Comparison of ENCODE assay signal across 1 cellular context in the genomic region with DNA sequence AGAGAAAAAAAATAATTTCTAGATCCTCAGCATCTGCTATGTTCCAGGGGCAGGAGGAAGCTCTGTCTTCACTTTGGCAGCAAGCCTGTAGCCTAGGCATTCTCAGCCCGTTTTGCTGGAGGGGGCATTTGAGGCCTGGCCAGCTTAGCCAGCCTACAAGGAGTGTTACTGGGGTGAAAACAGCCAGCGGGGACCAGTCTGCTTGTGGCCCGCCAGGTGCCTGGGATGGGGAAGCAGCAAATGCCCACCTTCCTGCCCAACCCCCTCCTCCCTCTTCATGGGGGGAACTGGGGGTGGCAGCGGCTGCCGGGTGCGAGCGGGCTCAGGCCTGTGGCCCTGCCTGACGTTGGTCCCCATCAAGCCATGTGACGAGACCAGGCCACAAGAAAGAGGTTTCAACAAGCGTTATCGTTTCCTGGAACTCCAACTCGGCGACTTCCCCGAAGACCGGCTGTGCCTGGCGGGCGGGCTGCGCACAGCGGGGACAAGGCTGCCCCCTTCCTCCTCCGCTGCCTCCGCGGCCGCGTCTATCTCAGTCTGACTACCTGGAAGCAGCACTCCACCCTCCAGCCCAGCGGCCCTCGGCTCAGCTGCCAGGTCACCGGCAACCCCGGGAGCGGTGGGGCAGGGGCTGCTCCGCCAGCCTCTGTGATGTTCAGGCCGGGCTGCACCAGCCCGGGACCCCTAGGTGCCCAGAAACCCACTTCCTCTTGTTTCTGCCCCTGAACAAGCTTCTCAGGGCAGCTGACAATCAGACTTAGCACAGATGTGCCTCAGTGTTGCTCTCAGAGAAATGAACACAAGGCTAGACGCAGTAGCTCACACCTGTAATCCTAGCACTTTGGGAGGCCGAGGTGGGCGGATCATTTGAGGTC.
TF ChIP-seq lines count a peak whose summit lies in the region.

No MANE protein-coding gene starts in this region.

TF ChIP-seq in GM12878, 131 proteins besides CTCF, POLR2A, EP300 and RAD21 (continued from another document and continues in another):
- TF ChIP-seq, protein P1, sequence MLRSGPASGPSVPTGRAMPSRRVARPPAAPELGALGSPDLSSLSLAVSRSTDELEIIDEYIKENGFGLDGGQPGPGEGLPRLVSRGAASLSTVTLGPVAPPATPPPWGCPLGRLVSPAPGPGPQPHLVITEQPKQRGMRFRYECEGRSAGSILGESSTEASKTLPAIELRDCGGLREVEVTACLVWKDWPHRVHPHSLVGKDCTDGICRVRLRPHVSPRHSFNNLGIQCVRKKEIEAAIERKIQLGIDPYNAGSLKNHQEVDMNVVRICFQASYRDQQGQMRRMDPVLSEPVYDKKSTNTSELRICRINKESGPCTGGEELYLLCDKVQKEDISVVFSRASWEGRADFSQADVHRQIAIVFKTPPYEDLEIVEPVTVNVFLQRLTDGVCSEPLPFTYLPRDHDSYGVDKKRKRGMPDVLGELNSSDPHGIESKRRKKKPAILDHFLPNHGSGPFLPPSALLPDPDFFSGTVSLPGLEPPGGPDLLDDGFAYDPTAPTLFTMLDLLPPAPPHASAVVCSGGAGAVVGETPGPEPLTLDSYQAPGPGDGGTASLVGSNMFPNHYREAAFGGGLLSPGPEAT (IDR thresholded peaks at IDR 0.05; ENCODE audit: low read depth) = peak; percentile 42; the same call in 1 of the 2 replicates
- TF ChIP-seq POU2F2 (IDR thresholded peaks at IDR 0.05; ENCODE audit: borderline replicate concordance, low read depth, low read length) (peak; percentile 63; the same call in 1 of the 3 replicates), PML (IDR thresholded peaks at IDR 0.05; ENCODE audit: low read length) (no peak), IRF5 (IDR thresholded peaks at IDR 0.05; ENCODE audit: borderline replicate concordance) (no peak), MYC (IDR thresholded peaks at IDR 0.05; ENCODE audit: insufficient read depth, insufficient read length, insufficient replicate concordance, low read length, severe bottlenecking) (peak; percentile 31), CBFB (IDR thresholded peaks at IDR 0.05; ENCODE audit: low read depth) (peak; percentile 66; the same call in 1 of the 2 replicates), RCOR1 (conservative IDR thresholded peaks at IDR 0.05; ENCODE audit: low read depth, low read length) (no peak), FOS (IDR thresholded peaks at IDR 0.05; ENCODE audit: borderline replicate concordance, extremely low read depth, insufficient read length) (no peak), ZNF687 (IDR thresholded peaks at IDR 0.05) (peak; percentile 99), SUZ12 (IDR thresholded peaks at IDR 0.05; ENCODE audit: unreplicated experiment) (no peak), RBBP5 (conservative IDR thresholded peaks at IDR 0.05) (no peak), MTA2 (IDR thresholded peaks at IDR 0.05; ENCODE audit: low read depth) (peak; percentile 68; the same call in 1 of the 2 replicates), ETV6 (conservative IDR thresholded peaks at IDR 0.05 in 1 of 2, IDR thresholded peaks at IDR 0.05 in 1 of 2; ENCODE audit: borderline replicate concordance in 1 of 2, low read depth in 1 of 2) (peak in 1 of 2 experiments; percentile 86; a peak in 2 of 4 replicates), ZZZ3 (IDR thresholded peaks at IDR 0.05; ENCODE audit: control insufficient read depth, insufficient read length, low read depth) (no peak), ZNF274 (IDR thresholded peaks at IDR 0.05; ENCODE audit: insufficient read depth, insufficient read length) (no peak), E2F4 (IDR thresholded peaks at IDR 0.05; ENCODE audit: low read depth, low read length) (no peak), MAX (IDR thresholded peaks at IDR 0.05; ENCODE audit: low read depth, low read length) (peak; percentile 51; the same call in 1 of the 2 replicates), SKIL (IDR thresholded peaks at IDR 0.05; ENCODE audit: low read depth, poor library complexity, severe bottlenecking) (no peak), ZNF384 (IDR thresholded peaks at IDR 0.05; ENCODE audit: borderline replicate concordance, low read depth, low read length) (no peak), SIX5 (IDR thresholded peaks at IDR 0.05; ENCODE audit: low read depth, low read length, severe bottlenecking) (no peak), RB1 (IDR thresholded peaks at IDR 0.05; ENCODE audit: borderline replicate concordance) (no peak), SMARCA5 (IDR thresholded peaks at IDR 0.05) (0 out of 2 replicates have a peak, but pooled peaks have one; percentile 14), CBX5 (IDR thresholded peaks at IDR 0.05; ENCODE audit: low read depth) (0 out of 2 replicates have a peak, but pooled peaks have one; percentile 57), MYB (IDR thresholded peaks at IDR 0.05; ENCODE audit: borderline replicate concordance, low read depth, low read length) (no peak), ZSCAN29 (IDR thresholded peaks at IDR 0.05) (no peak), SMAD1 (IDR thresholded peaks at IDR 0.05; ENCODE audit: low read depth, partially characterized antibody) (no peak), BHLHE40 (IDR thresholded peaks at IDR 0.05; ENCODE audit: borderline replicate concordance in 1 of 2, low read depth in 2 of 2, low read length in 1 of 2) (peak in 1 of 2 experiments; percentile 67; a peak in 2 of 4 replicates), HDGF (IDR thresholded peaks at IDR 0.05) (0 out of 2 replicates have a peak, but pooled peaks have one; percentile 52), GATAD2B (conservative IDR thresholded peaks at IDR 0.05; ENCODE audit: low read depth) (no peak; the same call in 1 of the 2 replicates), POLR2AphosphoS5 (IDR thresholded peaks at IDR 0.05; ENCODE audit: low read length) (0 out of 2 replicates have a peak, but pooled peaks have one; percentile 30), ZBTB33 (IDR thresholded peaks at IDR 0.05) (no peak), NR2C1 (IDR thresholded peaks at IDR 0.05) (no peak), BRCA1 (IDR thresholded peaks at IDR 0.05; ENCODE audit: low read depth, low read length) (no peak), DPF2 (IDR thresholded peaks at IDR 0.05) (peak; percentile 72), ASH2L (IDR thresholded peaks at IDR 0.05; ENCODE audit: borderline replicate concordance, low read depth) (no peak)
- TF ChIP-seq, protein P2, sequence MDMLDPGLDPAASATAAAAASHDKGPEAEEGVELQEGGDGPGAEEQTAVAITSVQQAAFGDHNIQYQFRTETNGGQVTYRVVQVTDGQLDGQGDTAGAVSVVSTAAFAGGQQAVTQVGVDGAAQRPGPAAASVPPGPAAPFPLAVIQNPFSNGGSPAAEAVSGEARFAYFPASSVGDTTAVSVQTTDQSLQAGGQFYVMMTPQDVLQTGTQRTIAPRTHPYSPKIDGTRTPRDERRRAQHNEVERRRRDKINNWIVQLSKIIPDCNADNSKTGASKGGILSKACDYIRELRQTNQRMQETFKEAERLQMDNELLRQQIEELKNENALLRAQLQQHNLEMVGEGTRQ (IDR thresholded peaks at IDR 0.05; ENCODE audit: borderline replicate concordance, low read depth, low read length) = peak; percentile 2; the same call in 1 of the 2 replicates
- TF ChIP-seq, protein P3, sequence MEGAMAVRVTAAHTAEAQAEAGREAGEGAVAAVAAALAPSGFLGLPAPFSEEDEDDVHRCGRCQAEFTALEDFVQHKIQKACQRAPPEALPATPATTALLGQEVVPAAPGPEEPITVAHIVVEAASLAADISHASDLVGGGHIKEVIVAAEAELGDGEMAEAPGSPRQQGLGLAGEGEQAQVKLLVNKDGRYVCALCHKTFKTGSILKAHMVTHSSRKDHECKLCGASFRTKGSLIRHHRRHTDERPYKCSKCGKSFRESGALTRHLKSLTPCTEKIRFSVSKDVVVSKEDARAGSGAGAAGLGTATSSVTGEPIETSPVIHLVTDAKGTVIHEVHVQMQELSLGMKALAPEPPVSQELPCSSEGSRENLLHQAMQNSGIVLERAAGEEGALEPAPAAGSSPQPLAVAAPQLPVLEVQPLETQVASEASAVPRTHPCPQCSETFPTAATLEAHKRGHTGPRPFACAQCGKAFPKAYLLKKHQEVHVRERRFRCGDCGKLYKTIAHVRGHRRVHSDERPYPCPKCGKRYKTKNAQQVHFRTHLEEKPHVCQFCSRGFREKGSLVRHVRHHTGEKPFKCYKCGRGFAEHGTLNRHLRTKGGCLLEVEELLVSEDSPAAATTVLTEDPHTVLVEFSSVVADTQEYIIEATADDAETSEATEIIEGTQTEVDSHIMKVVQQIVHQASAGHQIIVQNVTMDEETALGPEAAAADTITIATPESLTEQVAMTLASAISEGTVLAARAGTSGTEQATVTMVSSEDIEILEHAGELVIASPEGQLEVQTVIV (IDR thresholded peaks at IDR 0.05; ENCODE audit: borderline replicate concordance, partially characterized antibody) = no peak
- TF ChIP-seq, protein P4, sequence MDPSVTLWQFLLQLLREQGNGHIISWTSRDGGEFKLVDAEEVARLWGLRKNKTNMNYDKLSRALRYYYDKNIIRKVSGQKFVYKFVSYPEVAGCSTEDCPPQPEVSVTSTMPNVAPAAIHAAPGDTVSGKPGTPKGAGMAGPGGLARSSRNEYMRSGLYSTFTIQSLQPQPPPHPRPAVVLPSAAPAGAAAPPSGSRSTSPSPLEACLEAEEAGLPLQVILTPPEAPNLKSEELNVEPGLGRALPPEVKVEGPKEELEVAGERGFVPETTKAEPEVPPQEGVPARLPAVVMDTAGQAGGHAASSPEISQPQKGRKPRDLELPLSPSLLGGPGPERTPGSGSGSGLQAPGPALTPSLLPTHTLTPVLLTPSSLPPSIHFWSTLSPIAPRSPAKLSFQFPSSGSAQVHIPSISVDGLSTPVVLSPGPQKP (IDR thresholded peaks at IDR 0.05; ENCODE audit: low read depth, low read length) = no peak
